ENCODE assay signal across 22 cellular contexts in genomic region chr14:98242903-98243302, GRCh38.
"Had no signal": no experiment of that assay in that cellular context is flagged by ENCODE, and none has a peak within 500 bp of the region (broad histone marks: within the 10 kb centered on the region; RNA-seq: fewer than 3 reads in every experiment).

No MANE protein-coding gene starts in this region.

- DNase-seq: IMR-90, Karpas-422, KG1, MM.1S, NCI-H1092 treated with DMSO at 0.1 percent for 48 hours, NCI-H1436, NCI-H187, NCI-H2029, NCI-H2081 treated with DMSO at 0.1 percent for 48 hours, NCI-H2171, NCI-H226, NCI-H446, NCI-H510A, NCI-H524 treated with DMSO at 0.1 percent for 48 hours, NCI-H69, NCI-H774, Right ventricle myocardium superior, RPMI8226, SIG-M5 had no signal

- H3K27ac ChIP-seq: SJSA1, SK-N-MC had no signal

- H3K4me3 ChIP-seq: SJSA1, SK-N-MC had no signal

- FAIRE-seq: RCC 7860 had no signal

- H3K36me3 ChIP-seq: SJSA1 had no signal

- H3K27me3 ChIP-seq: SJSA1 had no signal

- H3K4me1 ChIP-seq: SJSA1 had no signal

- H3K9me3 ChIP-seq: SJSA1 had no signal
